Comparison of ENCODE assay signal across 8 cellular contexts in genomic region chr13:77386880-77387606, GRCh38.
DNase-seq lines count a peak whose midpoint lies in the region; ATAC-seq and TF ChIP-seq lines count a peak whose summit lies in the region.

No MANE protein-coding gene starts in this region.

- H3K36me3 ChIP-seq in tibial artery: no peaks in the 10 kb centered on the region
- no peaks in the 10 kb centered on the region for H3K36me3 ChIP-seq in CD4-positive, alpha-beta memory T cell (ENCODE audit: insufficient read depth, low read length)

- POLR2A ChIA-PET in CD4-positive, alpha-beta memory T cell (lab: Charles Lee; ENCODE audit: partially characterized antibody): no interaction called here

- H3K4me1 Mint-ChIP-seq in activated T-cell treated with anti-CD3 and anti-CD28 coated beads, Interleukin-2, amount 50 U/mL, for 72 hours (ENCODE audit: low read depth): peaks cover 24% of the 10 kb centered on the region
- H3K4me1 Mint-ChIP-seq in CD4-positive, alpha-beta memory T cell: peaks cover 4 to 15% (median 7%) of the 10 kb centered on the region in 4 donors

- intact Hi-C loops in tibial artery (cut with DNase I; ENCODE audit: low total_unique reads): loop anchor here (5.0 to 10.0 kb wide), 2 partner anchors 60 to 502 kb away; partner anchors contain the start of genes KCTD12 and MYCBP2
- intact Hi-C loops in CD4-positive, alpha-beta memory T cell (cut with micrococcal nuclease): no loop called here

- peak overlapping the region; percentile 69 for H3K27ac ChIP-seq in HL-60 (replicated peaks)
- peak overlapping the region; percentile 76 to 81 for H3K27ac ChIP-seq in tibial artery
- H3K27ac ChIP-seq in CD4-positive, alpha-beta memory T cell (ENCODE audit: low read depth, low read length): no peak overlapping the region

- H3K27me3 ChIP-seq in HL-60 (ENCODE audit: insufficient read depth, poor library complexity, severe bottlenecking) (no peaks in the 10 kb centered on the region), tibial artery (no peaks in the 10 kb centered on the region)
- H3K27me3 ChIP-seq in CD4-positive, alpha-beta memory T cell (ENCODE audit: insufficient read depth, low read length): no peaks in the 10 kb centered on the region

- H3K4me3 Mint-ChIP-seq in activated T-cell treated with anti-CD3 and anti-CD28 coated beads, Interleukin-2, amount 50 U/mL, for 72 hours: no peak overlapping the region
- H3K4me3 Mint-ChIP-seq in CD4-positive, alpha-beta memory T cell: no peak overlapping the region

- no peak overlapping the region; the same call in 1 of the 2 replicates for H3K4me3 ChIP-seq in HL-60 (replicated peaks; ENCODE audit: insufficient read depth, low read length)
- H3K4me3 ChIP-seq in fibroblast of mammary gland (ENCODE audit: control insufficient read depth, low read depth, low read length): no peak overlapping the region
- no peak overlapping the region for H3K4me3 ChIP-seq in tibial artery
- no peak overlapping the region for H3K4me3 ChIP-seq in CD4-positive, alpha-beta memory T cell (ENCODE audit: low read length in 2 of 2)

- no peaks in the 10 kb centered on the region for H3K36me3 Mint-ChIP-seq in activated T-cell treated with anti-CD3 and anti-CD28 coated beads, Interleukin-2, amount 50 U/mL, for 72 hours (ENCODE audit: insufficient read depth in 2 of 2)
- H3K36me3 Mint-ChIP-seq in CD4-positive, alpha-beta memory T cell: no peaks in the 10 kb centered on the region

- CTCF ChIA-PET in CD4-positive, alpha-beta memory T cell (lab: Charles Lee; ENCODE audit: partially characterized antibody): no interaction called here

- H3K27me3 Mint-ChIP-seq in activated T-cell treated with anti-CD3 and anti-CD28 coated beads, Interleukin-2, amount 50 U/mL, for 72 hours (ENCODE audit: low read depth): peaks cover 8% of the 10 kb centered on the region
- peaks cover 2 to 5% of the 10 kb centered on the region in 2 donors for H3K27me3 Mint-ChIP-seq in CD4-positive, alpha-beta memory T cell

- H3K4me1 ChIP-seq in tibial artery: peaks cover 0 to 64% (median 39%) of the 10 kb centered on the region in 4 donors
- H3K4me1 ChIP-seq in CD4-positive, alpha-beta memory T cell (ENCODE audit: insufficient read depth, low read length): no peaks in the 10 kb centered on the region

- no peaks in the 10 kb centered on the region for H3K9me3 ChIP-seq in tibial artery
- H3K9me3 ChIP-seq in CD4-positive, alpha-beta memory T cell (ENCODE audit: control insufficient read depth in 1 of 2, low read length in 2 of 2): no peaks in the 10 kb centered on the region

- no peaks in the 10 kb centered on the region for H3K9me3 Mint-ChIP-seq in activated T-cell treated with anti-CD3 and anti-CD28 coated beads, Interleukin-2, amount 50 U/mL, for 72 hours
- peaks cover 0 to 5% (median under 1%) of the 10 kb centered on the region in 8 donors for H3K9me3 Mint-ChIP-seq in CD4-positive, alpha-beta memory T cell

- no peak overlapping the region for H3K27ac Mint-ChIP-seq in activated T-cell treated with anti-CD3 and anti-CD28 coated beads, Interleukin-2, amount 50 U/mL, for 72 hours
- H3K27ac Mint-ChIP-seq in CD4-positive, alpha-beta memory T cell: no peak overlapping the region

- TF ChIP-seq CTCF in HL-60 (IDR thresholded peaks at IDR 0.05; ENCODE audit: insufficient read depth, low read length) (no peak), fibroblast of mammary gland (conservative IDR thresholded peaks at IDR 0.05; ENCODE audit: control insufficient read depth, insufficient read depth, low read depth, low read length) (no peak), tibial artery (IDR thresholded peaks at IDR 0.05) (no peak)

- peak; percentile 41 to 54 for ATAC-seq in activated T-cell treated with anti-CD3 and anti-CD28 coated beads, Interleukin-2, amount 50 U/mL, for 72 hours (replicated peaks in 1 of 2)
- ATAC-seq in HG03521 (IDR thresholded peaks at IDR 0.05; ENCODE audit: unreplicated experiment) (no peak), HG03095 (IDR thresholded peaks at IDR 0.05; ENCODE audit: unreplicated experiment) (no peak)

- DNase-seq in activated T-cell treated with anti-CD3 and anti-CD28 coated beads, Interleukin-2, amount 50 U/mL, for 72 hours: no peak
- DNase-seq in activated T-cell treated with anti-CD3 and anti-CD28 coated beads for 4 hours (no peak), HL-60 (ENCODE audit: low read depth in 1 of 2, low spot score in 1 of 2) (peak; percentile 21 to 82), fibroblast of mammary gland (ENCODE audit: low read depth) (peak; percentile 84), tibial artery (peak; percentile 81 to 86)
- no peak for DNase-seq in CD4-positive, alpha-beta memory T cell

Comparison
In these comparisons a context has a peak if more than half of its experiments do, and no peak if none do; other contexts are left out.
1. ATAC-seq: peak in activated T-cell treated with anti-CD3 and anti-CD28 coated beads, Interleukin-2, amount 50 U/mL, for 72 hours (2 of 2); none in HG03521 (single experiment) and HG03095 (single experiment).
2. DNase-seq: peak in HL-60 (2 of 2), fibroblast of mammary gland (single experiment) and tibial artery (2 of 2); none in activated T-cell treated with anti-CD3 and anti-CD28 coated beads, Interleukin-2, amount 50 U/mL, for 72 hours (0 of 2), activated T-cell treated with anti-CD3 and anti-CD28 coated beads for 4 hours (single experiment) and CD4-positive, alpha-beta memory T cell (0 of 5).